Comparison of ENCODE assay signal across 38 cellular contexts in the genomic region with DNA sequence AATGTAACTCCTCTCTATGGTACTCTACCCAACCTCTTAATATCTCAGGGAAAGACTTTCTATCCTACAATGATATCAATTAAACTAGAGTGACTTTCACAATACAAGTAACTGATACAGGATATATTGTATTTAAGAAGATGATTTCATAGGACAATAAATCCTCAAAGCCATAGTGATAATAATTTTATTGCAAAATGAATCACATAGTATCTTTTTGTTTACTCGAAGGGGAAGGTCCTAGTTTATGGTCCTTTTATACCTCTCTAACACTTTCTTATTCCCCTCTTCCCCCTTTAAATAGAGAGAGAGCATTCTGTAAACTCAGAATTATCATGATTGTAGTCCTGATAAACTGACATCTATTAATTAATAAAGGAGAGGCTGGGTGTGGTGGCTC.
"Had no signal": no experiment of that assay in that cellular context is flagged by ENCODE, and none has a peak within 500 bp of the region (broad histone marks: within the 10 kb centered on the region; RNA-seq: fewer than 3 reads in every experiment).

No MANE protein-coding gene starts in this region.

- H3K36me3 ChIP-seq: adrenal gland, ascending aorta, brain microvascular endothelial cell, breast epithelium, cardiac muscle cell had no signal

- H3K27ac Mint-ChIP-seq: activated naive CD4-positive, alpha-beta T cell treated with anti-CD3 and anti-CD28 coated beads for 36 hours; activated naive CD4-positive, alpha-beta T cell treated with anti-CD3 and anti-CD28 coated beads, Interleukin-2, amount 10 ng/mL, durations not matched to agents 7 days and 5 days; activated naive CD4-positive, alpha-beta T cell treated with anti-CD3 and anti-CD28 coated beads, Interleukin-2, amount 50 U/mL, for 24 hours; activated naive CD4-positive, alpha-beta T cell treated with anti-CD3 and anti-CD28 coated beads, Interleukin-2, amount 50 U/mL, for 72 hours; activated naive CD8-positive, alpha-beta T cell; activated naive CD8-positive, alpha-beta T cell treated with anti-CD3 and anti-CD28 coated beads for 36 hours; activated naive CD8-positive, alpha-beta T cell treated with anti-CD3 and anti-CD28 coated beads, Interleukin-2, amount 10 ng/mL, durations not matched to agents 7 days and 5 days; activated naive CD8-positive, alpha-beta T cell treated with anti-CD3 and anti-CD28 coated beads, Interleukin-2, amount 50 U/mL, for 24 hours; activated T-cell treated with anti-CD3 and anti-CD28 coated beads, Interleukin-2, amount 50 U/mL, for 24 hours; activated T-cell treated with anti-CD3 and anti-CD28 coated beads, Interleukin-2, amount 50 U/mL, for 72 hours; activated T-helper 1 cell treated with anti-CD3 and anti-CD28 coated beads, Interleukin-12 subunit alpha, Interleukin-12 subunit beta, Interleukin-2, Interleukin-4 antibody, amounts not matched to agents 30 ng/mL and 10 ng/mL and 1 ng/mL, durations not matched to agents 14 hours and 24 hours and 36 hours; activated T-helper 17 cell treated with anti-CD3 and anti-CD28 coated beads, Interleukin-2, amount 50 U/mL, for 72 hours; activated T-helper 2 cell treated with anti-CD3 and anti-CD28 coated beads, Interferon-gamma antibody, Interleukin-2, Interleukin-4, amounts not matched to agents 10 μg/mL and 5 μg/mL and 100 μg/mL, durations not matched to agents 14 hours and 24 hours and 36 hours; brain had no signal

- H3K9me3 Mint-ChIP-seq: activated naive CD4-positive, alpha-beta T cell treated with anti-CD3 and anti-CD28 coated beads for 36 hours; activated naive CD4-positive, alpha-beta T cell treated with anti-CD3 and anti-CD28 coated beads, Interleukin-2, amount 10 ng/mL, durations not matched to agents 7 days and 5 days; activated naive CD4-positive, alpha-beta T cell treated with anti-CD3 and anti-CD28 coated beads, Interleukin-2, amount 50 U/mL, for 24 hours; activated naive CD8-positive, alpha-beta T cell treated with anti-CD3 and anti-CD28 coated beads for 36 hours; activated T-cell treated with anti-CD3 and anti-CD28 coated beads, Interleukin-2, amount 50 U/mL, for 24 hours; activated T-cell treated with anti-CD3 and anti-CD28 coated beads, Interleukin-2, amount 50 U/mL, for 4 hours; activated T-helper 1 cell treated with anti-CD3 and anti-CD28 coated beads, Interleukin-12 subunit alpha, Interleukin-12 subunit beta, Interleukin-2, Interleukin-4 antibody, amounts not matched to agents 30 ng/mL and 10 ng/mL and 1 ng/mL, durations not matched to agents 14 hours and 24 hours and 36 hours; activated T-helper 17 cell treated with anti-CD3 and anti-CD28 coated beads, Interleukin-2, amount 50 U/mL, for 72 hours; activated T-helper 2 cell treated with anti-CD3 and anti-CD28 coated beads, Interferon-gamma antibody, Interleukin-2, Interleukin-4, amounts not matched to agents 10 μg/mL and 5 μg/mL and 100 μg/mL, durations not matched to agents 14 hours and 24 hours and 36 hours; brain; central memory CD8-positive, alpha-beta T cell had no signal

- H3K36me3 Mint-ChIP-seq: activated naive CD4-positive, alpha-beta T cell treated with anti-CD3 and anti-CD28 coated beads, Interleukin-2, amount 10 ng/mL, durations not matched to agents 7 days and 5 days; activated naive CD4-positive, alpha-beta T cell treated with anti-CD3 and anti-CD28 coated beads, Interleukin-2, amount 50 U/mL, for 24 hours; activated naive CD8-positive, alpha-beta T cell treated with anti-CD3 and anti-CD28 coated beads for 36 hours; brain had no signal

- H3K27ac ChIP-seq: adrenal gland, ascending aorta, body of pancreas, brain microvascular endothelial cell, breast epithelium, cardiac muscle cell had no signal

- H3K27me3 ChIP-seq: adrenal gland, ascending aorta, body of pancreas, brain microvascular endothelial cell, breast epithelium, cardiac muscle cell had no signal

- DNase-seq: activated effector memory CD4-positive, alpha-beta T cell treated with anti-CD3 and anti-CD28 coated beads, Interleukin-2, amount 50 U/mL, for 16 hours; activated effector memory CD4-positive, alpha-beta T cell treated with Interleukin-2 at 50 U/mL for 16 hours; activated gamma-delta T cell; activated gamma-delta T cell treated with Interleukin-2 at 50 U/mL for 16 hours; activated naive CD4-positive, alpha-beta T cell; activated naive CD4-positive, alpha-beta T cell treated with anti-CD3 and anti-CD28 coated beads for 36 hours; activated naive CD4-positive, alpha-beta T cell treated with anti-CD3 and anti-CD28 coated beads, Interleukin-2, amount 10 ng/mL, durations not matched to agents 7 days and 5 days; activated naive CD4-positive, alpha-beta T cell treated with anti-CD3 and anti-CD28 coated beads, Interleukin-2, amount 50 U/mL, for 16 hours; activated naive CD4-positive, alpha-beta T cell treated with Interleukin-2 at 50 U/mL for 16 hours; activated naive CD8-positive, alpha-beta T cell treated with anti-CD3 and anti-CD28 coated beads for 36 hours; activated naive CD8-positive, alpha-beta T cell treated with anti-CD3 and anti-CD28 coated beads, Interleukin-2, amount 10 ng/mL, durations not matched to agents 7 days and 5 days; activated naive CD8-positive, alpha-beta T cell treated with anti-CD3 and anti-CD28 coated beads, Interleukin-2, amount 50 U/mL, for 24 hours; activated T-cell treated with anti-CD3 and anti-CD28 coated beads, Interleukin-2, amount 50 U/mL, for 1 hour; activated T-cell treated with anti-CD3 and anti-CD28 coated beads, Interleukin-2, amount 50 U/mL, for 24 hours; activated T-cell treated with anti-CD3 and anti-CD28 coated beads, Interleukin-2, amount 50 U/mL, for 4 hours; activated T-cell treated with anti-CD3 and anti-CD28 coated beads, Interleukin-2, amount 50 U/mL, for 48 hours; activated T-cell treated with anti-CD3 and anti-CD28 coated beads, Interleukin-2, amount 50 U/mL, for 72 hours; adrenal gland; amniotic stem cell; amygdala; anterior cingulate cortex; aorta; body of pancreas; brain microvascular endothelial cell; caudate nucleus; central memory CD4-positive, alpha-beta T cell; cerebellar nuclear complex had no signal

- H3K4me3 Mint-ChIP-seq: activated naive CD4-positive, alpha-beta T cell treated with anti-CD3 and anti-CD28 coated beads for 36 hours; activated naive CD4-positive, alpha-beta T cell treated with anti-CD3 and anti-CD28 coated beads, Interleukin-2, amount 10 ng/mL, durations not matched to agents 7 days and 5 days; activated naive CD4-positive, alpha-beta T cell treated with anti-CD3 and anti-CD28 coated beads, Interleukin-2, amount 50 U/mL, for 24 hours; activated naive CD8-positive, alpha-beta T cell; activated naive CD8-positive, alpha-beta T cell treated with anti-CD3 and anti-CD28 coated beads for 36 hours; activated naive CD8-positive, alpha-beta T cell treated with anti-CD3 and anti-CD28 coated beads, Interleukin-2, amount 10 ng/mL, durations not matched to agents 7 days and 5 days; activated naive CD8-positive, alpha-beta T cell treated with anti-CD3 and anti-CD28 coated beads, Interleukin-2, amount 50 U/mL, for 24 hours; activated T-cell treated with anti-CD3 and anti-CD28 coated beads, Interleukin-2, amount 50 U/mL, for 24 hours; activated T-cell treated with anti-CD3 and anti-CD28 coated beads, Interleukin-2, amount 50 U/mL, for 4 hours; activated T-cell treated with anti-CD3 and anti-CD28 coated beads, Interleukin-2, amount 50 U/mL, for 72 hours; activated T-helper 1 cell treated with anti-CD3 and anti-CD28 coated beads, Interleukin-12 subunit alpha, Interleukin-12 subunit beta, Interleukin-2, Interleukin-4 antibody, amounts not matched to agents 30 ng/mL and 10 ng/mL and 1 ng/mL, durations not matched to agents 14 hours and 24 hours and 36 hours; activated T-helper 17 cell treated with anti-CD3 and anti-CD28 coated beads, Interleukin-2, amount 50 U/mL, for 72 hours; brain; central memory CD8-positive, alpha-beta T cell had no signal

- H3K4me3 ChIP-seq: adrenal gland, ascending aorta, body of pancreas, breast epithelium, cardiac muscle cell had no signal

- H3K9me3 ChIP-seq: adrenal gland, ascending aorta, body of pancreas, breast epithelium had no signal

- H3K27me3 Mint-ChIP-seq: activated naive CD4-positive, alpha-beta T cell treated with anti-CD3 and anti-CD28 coated beads, Interleukin-2, amount 10 ng/mL, durations not matched to agents 7 days and 5 days; activated naive CD4-positive, alpha-beta T cell treated with anti-CD3 and anti-CD28 coated beads, Interleukin-2, amount 50 U/mL, for 24 hours; activated naive CD8-positive, alpha-beta T cell; activated naive CD8-positive, alpha-beta T cell treated with anti-CD3 and anti-CD28 coated beads for 36 hours; activated naive CD8-positive, alpha-beta T cell treated with anti-CD3 and anti-CD28 coated beads, Interleukin-2, amount 10 ng/mL, durations not matched to agents 7 days and 5 days; activated naive CD8-positive, alpha-beta T cell treated with anti-CD3 and anti-CD28 coated beads, Interleukin-2, amount 50 U/mL, for 24 hours; activated T-cell treated with anti-CD3 and anti-CD28 coated beads, Interleukin-2, amount 50 U/mL, for 24 hours; activated T-helper 17 cell treated with anti-CD3 and anti-CD28 coated beads, Interleukin-2, amount 50 U/mL, for 72 hours; brain had no signal

- H3K4me1 ChIP-seq: adrenal gland, ascending aorta, body of pancreas, breast epithelium had no signal

- H3K4me1 Mint-ChIP-seq: activated naive CD4-positive, alpha-beta T cell treated with anti-CD3 and anti-CD28 coated beads, Interleukin-2, amount 10 ng/mL, durations not matched to agents 7 days and 5 days; activated naive CD4-positive, alpha-beta T cell treated with anti-CD3 and anti-CD28 coated beads, Interleukin-2, amount 50 U/mL, for 24 hours; activated naive CD8-positive, alpha-beta T cell treated with anti-CD3 and anti-CD28 coated beads, Interleukin-2, amount 10 ng/mL, durations not matched to agents 7 days and 5 days; activated naive CD8-positive, alpha-beta T cell treated with anti-CD3 and anti-CD28 coated beads, Interleukin-2, amount 50 U/mL, for 24 hours; activated T-helper 17 cell treated with anti-CD3 and anti-CD28 coated beads, Interleukin-2, amount 50 U/mL, for 72 hours; brain; central memory CD8-positive, alpha-beta T cell had no signal

- ATAC-seq: activated naive CD4-positive, alpha-beta T cell treated with anti-CD3 and anti-CD28 coated beads, Interleukin-2, amount 50 U/mL, for 72 hours; activated naive CD8-positive, alpha-beta T cell treated with anti-CD3 and anti-CD28 coated beads, Interleukin-2, amount 50 U/mL, for 24 hours; activated T-cell treated with anti-CD3 and anti-CD28 coated beads, Interleukin-2, amount 50 U/mL, for 4 hours; activated T-cell treated with anti-CD3 and anti-CD28 coated beads, Interleukin-2, amount 50 U/mL, for 72 hours; activated T-helper 17 cell treated with anti-CD3 and anti-CD28 coated beads, Interleukin-2, amount 50 U/mL, for 72 hours; body of pancreas had no signal
